Comparison of ENCODE assay signal across 9 cellular contexts in genomic region chr7:74306737-74307469, GRCh38. TPM values are rescaled to one million over a fixed set of nuclear protein-coding genes. Genes with fewer than 3 reads are reported as not detected.
DNase-seq lines count a peak whose midpoint lies in the region; ATAC-seq and TF ChIP-seq lines count a peak whose summit lies in the region.
"Had no signal": no experiment of that assay in that cellular context is flagged by ENCODE, and none has a peak within 500 bp of the region (broad histone marks: within the 10 kb centered on the region; RNA-seq: fewer than 3 reads in every experiment).

No MANE protein-coding gene starts in this region.

- peak; percentile 77 for ATAC-seq in stimulated activated naive CD8-positive, alpha-beta T cell treated with anti-CD3 and anti-CD28 coated beads, Interleukin-15, amount 100 ng/mL, for 72 hours
- ATAC-seq in HG03025 (IDR thresholded peaks at IDR 0.05; ENCODE audit: low FRiP score, unreplicated experiment) (no peak), HG03045 (IDR thresholded peaks at IDR 0.05; ENCODE audit: unreplicated experiment) (no peak)

- H3K27ac Mint-ChIP-seq in stimulated activated naive CD8-positive, alpha-beta T cell treated with anti-CD3 and anti-CD28 coated beads, Interleukin-15, amount 100 ng/mL, for 72 hours = no peak overlapping the region

- H3K9me3 ChIP-seq in AG04450 (ENCODE audit: control insufficient read depth, insufficient read depth, low read length) = peaks cover 7% of the 10 kb centered on the region
- H3K9me3 ChIP-seq: HAP-1 had no signal

- no peaks in the 10 kb centered on the region for H3K27me3 ChIP-seq in AG04450 (ENCODE audit: control insufficient read depth, insufficient read depth, low read length)

- H3K4me3 Mint-ChIP-seq in stimulated activated naive CD8-positive, alpha-beta T cell treated with anti-CD3 and anti-CD28 coated beads, Interleukin-15, amount 100 ng/mL, for 72 hours = peak overlapping the region; percentile 79

- peak overlapping the region; percentile 47 for H3K27ac ChIP-seq in AG04450 (ENCODE audit: low read depth, low read length)

- H3K4me3 ChIP-seq in AG04450 (ENCODE audit: low read depth, low read length) = no peak overlapping the region
- H3K4me3 ChIP-seq: HAP-1 had no signal

- H3K4me1 Mint-ChIP-seq in stimulated activated naive CD8-positive, alpha-beta T cell treated with anti-CD3 and anti-CD28 coated beads, Interleukin-15, amount 100 ng/mL, for 72 hours = peaks cover 24% of the 10 kb centered on the region

- TF ChIP-seq CTCF in AG04450 (IDR thresholded peaks at IDR 0.05; ENCODE audit: low read depth, low read length) = no peak

- POLR2A ChIA-PET in AG04450 (lab: Yijun Ruan, JAX) = no interaction called here

- H3K27me3 Mint-ChIP-seq in stimulated activated naive CD8-positive, alpha-beta T cell treated with anti-CD3 and anti-CD28 coated beads, Interleukin-15, amount 100 ng/mL, for 72 hours = peaks cover 25% of the 10 kb centered on the region

- no peak for DNase-seq in AG04450 (ENCODE audit: low read depth, low spot score)
- peak; percentile 77 for DNase-seq in H4 (ENCODE audit: low spot score)
- peak in 53 of 56 donors; percentile 18 to 87 (median 71) for DNase-seq in amygdala (lab: John Stamatoyannopoulos, UW)
- peak; percentile 53 for DNase-seq in iris pigment epithelial cell (ENCODE audit: low read depth)
- peak; percentile 15 to 42 for DNase-seq in stimulated activated naive CD8-positive, alpha-beta T cell treated with anti-CD3 and anti-CD28 coated beads, Interleukin-15, amount 100 ng/mL, for 72 hours
- DNase-seq in dedifferentiated amniotic fluid mesenchymal stem cell (ENCODE audit: extremely low spot score) = no peak

- no peaks in the 10 kb centered on the region for H3K9me3 Mint-ChIP-seq in stimulated activated naive CD8-positive, alpha-beta T cell treated with anti-CD3 and anti-CD28 coated beads, Interleukin-15, amount 100 ng/mL, for 72 hours

- CTCF ChIA-PET in AG04450 (lab: Charles Lee) = interaction anchor here (0.5 to 0.7 kb wide), 3 partner anchors 88 to 239 kb away, joined by 3 to 10 read pairs (median 3); no protein-coding TSS in a partner anchor

RNA-seq across cellular contexts. Expression of gene CLIP2, which starts 17.7 kb away (rescaled TPM):
- 7.2 and 11.9 TPM in 2 replicates for polyA plus RNA-seq in AG04450 (2011; rRNA removed)
- polyA minus RNA-seq in AG04450 (2011; rRNA and poly(A)+ RNA removed) = 18.6 and 20.1 TPM in 2 replicates
- 10.6 and 18.0 TPM in 2 replicates for total RNA-seq in H4 (2014; rRNA removed; shearing (Covaris generic))

RNA-seq across cellular contexts. Expression of gene RFC2, which starts 52.7 kb away (rescaled TPM):
- 11.3 and 15.4 TPM in 2 replicates for polyA plus RNA-seq in AG04450 (2011; rRNA removed)
- polyA minus RNA-seq in AG04450 (2011; rRNA and poly(A)+ RNA removed) = 14.2 and 19.2 TPM in 2 replicates
- total RNA-seq in H4 (2014; rRNA removed; shearing (Covaris generic)) = 80.6 and 97.3 TPM in 2 replicates

Comparison
In these comparisons a context has a peak if more than half of its experiments do, and no peak if none do; other contexts are left out.
1. DNase-seq: peak in H4 (single experiment), amygdala (53 of 56), iris pigment epithelial cell (single experiment) and stimulated activated naive CD8-positive, alpha-beta T cell treated with anti-CD3 and anti-CD28 coated beads, Interleukin-15, amount 100 ng/mL, for 72 hours (2 of 2); none in AG04450 (single experiment) and dedifferentiated amniotic fluid mesenchymal stem cell (single experiment).